9 cellular contexts compared by ENCODE assay signal in genomic region chr20:17938889-17939619, GRCh38. TPM values are rescaled to one million over a fixed set of nuclear protein-coding genes. Genes with fewer than 3 reads are reported as not detected.
A peak's percentile ranks its signal among the peaks of the same experiment; 100 is the strongest.
DNase-seq lines count a peak whose midpoint lies in the region; ATAC-seq and TF ChIP-seq lines count a peak whose summit lies in the region.
"Had no signal": no experiment of that assay in that cellular context is flagged by ENCODE, and none has a peak within 500 bp of the region (broad histone marks: within the 10 kb centered on the region; RNA-seq: fewer than 3 reads in every experiment).

No MANE protein-coding gene starts in this region.

- H3K4me3 Mint-ChIP-seq in activated T-cell treated with anti-CD3 and anti-CD28 coated beads, Interleukin-2, amount 50 U/mL, for 24 hours: no peak overlapping the region

- H3K27ac ChIP-seq in tibial artery: peak overlapping the region; percentile 61 to 67
- H3K27ac ChIP-seq: epithelial cell of prostate had no signal

- peaks cover 44% of the 10 kb centered on the region for H3K36me3 Mint-ChIP-seq in activated T-cell treated with anti-CD3 and anti-CD28 coated beads, Interleukin-2, amount 50 U/mL, for 24 hours (ENCODE audit: low read depth)

- DNase-seq in DMS 273 treated with DMSO at 0.1 percent for 48 hours (lab: John Stamatoyannopoulos, UW) (peak; percentile 38), NOMO-1 treated with DMSO at 0.1 percent for 48 hours (lab: John Stamatoyannopoulos, UW; ENCODE audit: unreplicated experiment) (peak; percentile 5), fibroblast of the aortic adventitia (ENCODE audit: low read depth) (peak; percentile 69), nucleus accumbens (lab: John Stamatoyannopoulos, UW) (peak in 44 of 56 donors; percentile 7 to 70 (median 28)), tibial artery (peak; percentile 58 to 83)
- DNase-seq in activated T-cell treated with anti-CD3 and anti-CD28 coated beads, Interleukin-2, amount 50 U/mL, for 24 hours: peak; percentile 58

- H3K27me3 ChIP-seq in tibial artery: no peaks in the 10 kb centered on the region

- TF ChIP-seq CTCF in fibroblast of the aortic adventitia (IDR thresholded peaks at IDR 0.05; ENCODE audit: insufficient read depth, low read length): peak; percentile 94
- TF ChIP-seq CTCF in tibial artery (IDR thresholded peaks at IDR 0.05): peak; percentile 86 to 90

- intact Hi-C loops in tibial artery (cut with DNase I; ENCODE audit: low total_unique reads): loop anchor here (10.0 kb wide), 1 partner anchor 434 kb away; no protein-coding TSS in a partner anchor

- H3K9me3 ChIP-seq in tibial artery: no peaks in the 10 kb centered on the region

- peaks cover 0 to 37% (median 33%) of the 10 kb centered on the region in 4 donors for H3K4me1 ChIP-seq in tibial artery

- no peaks in the 10 kb centered on the region for H3K27me3 Mint-ChIP-seq in activated T-cell treated with anti-CD3 and anti-CD28 coated beads, Interleukin-2, amount 50 U/mL, for 24 hours

- peaks cover 28 to 33% (median 29%) of the 10 kb centered on the region in 3 donors for H3K36me3 ChIP-seq in tibial artery

- H3K9me3 Mint-ChIP-seq in activated T-cell treated with anti-CD3 and anti-CD28 coated beads, Interleukin-2, amount 50 U/mL, for 24 hours: no peaks in the 10 kb centered on the region

- peaks cover 26% of the 10 kb centered on the region for H3K4me1 Mint-ChIP-seq in activated T-cell treated with anti-CD3 and anti-CD28 coated beads, Interleukin-2, amount 50 U/mL, for 24 hours (ENCODE audit: low read depth)

- H3K4me3 ChIP-seq in fibroblast of the aortic adventitia (ENCODE audit: low read depth, low read length): no peak overlapping the region
- H3K4me3 ChIP-seq in tibial artery: no peak overlapping the region

- H3K27ac Mint-ChIP-seq in activated T-cell treated with anti-CD3 and anti-CD28 coated beads, Interleukin-2, amount 50 U/mL, for 24 hours: peak overlapping the region; percentile 58

- ATAC-seq in GM19468 (IDR thresholded peaks at IDR 0.05; ENCODE audit: extremely low read depth, unreplicated experiment) (peak; percentile 22), HG03575 (IDR thresholded peaks at IDR 0.05; ENCODE audit: extremely low read depth, insufficient number of reproducible peaks, low FRiP score, unreplicated experiment) (peak; percentile 33)

RNA-seq across cellular contexts. Expression of gene SNX5, which starts 29.5 kb away (rescaled TPM):
- 99.7 and 147 TPM in 2 replicates for total RNA-seq in fibroblast of the aortic adventitia (ENCODE audit: low replicate concordance)

RNA-seq across cellular contexts. Expression of gene MGME1, which starts 29.8 kb away (rescaled TPM):
- total RNA-seq in fibroblast of the aortic adventitia (ENCODE audit: low replicate concordance): 6.3 and 18.6 TPM in 2 replicates

Comparison
In these comparisons a context has a peak if more than half of its experiments do, and no peak if none do; other contexts are left out.
1. DNase-seq: peak in every context shown above with its lines; median percentile 70 in tibial artery; 69 in fibroblast of the aortic adventitia; 58 in activated T-cell treated with anti-CD3 and anti-CD28 coated beads, Interleukin-2, amount 50 U/mL, for 24 hours; 38 in DMS 273 treated with DMSO at 0.1 percent for 48 hours; 28 in nucleus accumbens; 5 in NOMO-1 treated with DMSO at 0.1 percent for 48 hours.